8 cellular contexts compared by ENCODE assay signal in the genomic region with DNA sequence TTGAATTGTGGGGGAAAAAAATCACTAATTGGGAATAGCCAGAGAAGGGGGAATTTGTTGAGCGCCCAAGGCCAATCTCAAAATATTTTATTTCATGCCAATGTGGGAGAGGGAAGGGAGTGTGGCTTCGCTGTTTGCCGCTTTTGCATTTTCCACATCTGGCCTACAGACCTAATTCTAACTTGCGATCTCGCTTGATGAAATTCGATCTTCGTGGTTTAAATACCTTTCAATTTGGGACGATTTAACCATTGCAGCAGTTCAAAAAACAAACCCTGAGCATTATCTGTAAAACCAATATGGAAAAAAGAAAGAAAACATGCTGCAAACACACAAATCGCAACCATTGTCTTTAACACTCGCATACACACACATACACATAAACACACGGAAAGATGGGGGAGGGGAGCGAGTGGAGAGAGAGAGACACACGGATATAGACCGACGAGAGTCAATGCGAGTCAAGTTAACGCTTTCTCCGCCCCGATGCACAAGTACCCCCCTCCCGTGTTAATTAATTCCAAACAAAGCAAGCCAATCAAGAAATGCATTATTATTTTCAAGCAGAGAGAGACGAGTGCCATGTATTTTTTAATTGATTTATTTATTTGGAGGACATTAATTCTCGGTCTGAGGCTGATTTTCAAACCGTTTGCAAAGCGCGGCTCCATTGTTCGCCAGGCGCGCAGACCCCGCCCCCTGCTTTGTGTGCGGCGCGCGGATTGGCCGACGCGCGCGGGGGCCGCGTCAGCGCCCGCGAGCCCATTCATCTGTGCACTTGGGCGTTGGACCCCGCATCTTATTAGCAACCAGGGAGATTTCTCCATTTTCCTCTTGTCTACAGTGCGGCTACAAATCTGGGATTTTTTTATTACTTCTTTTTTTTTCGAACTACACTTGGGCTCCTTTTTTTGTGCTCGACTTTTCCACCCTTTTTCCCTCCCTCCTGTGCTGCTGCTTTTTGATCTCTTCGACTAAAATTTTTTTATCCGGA. TPM values are rescaled to one million over a fixed set of nuclear protein-coding genes. Genes with fewer than 3 reads are reported as not detected.
DNase-seq lines count a peak whose midpoint lies in the region; ATAC-seq and TF ChIP-seq lines count a peak whose summit lies in the region.

A gene with protein sequence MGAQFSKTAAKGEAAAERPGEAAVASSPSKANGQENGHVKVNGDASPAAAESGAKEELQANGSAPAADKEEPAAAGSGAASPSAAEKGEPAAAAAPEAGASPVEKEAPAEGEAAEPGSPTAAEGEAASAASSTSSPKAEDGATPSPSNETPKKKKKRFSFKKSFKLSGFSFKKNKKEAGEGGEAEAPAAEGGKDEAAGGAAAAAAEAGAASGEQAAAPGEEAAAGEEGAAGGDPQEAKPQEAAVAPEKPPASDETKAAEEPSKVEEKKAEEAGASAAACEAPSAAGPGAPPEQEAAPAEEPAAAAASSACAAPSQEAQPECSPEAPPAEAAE (plus strand): TSS at position 775 of the 994 bp plus-strand sequence. CDS start 401 bp downstream, outside the sequence.

- peak; percentile 82 to 85 for DNase-seq in Caco-2
- DNase-seq in NCI-H446 (lab: John Stamatoyannopoulos, UW), result peak; percentile 90 to 91
- DNase-seq in activated CD8-positive, alpha-beta T cell treated with anti-CD3 and anti-CD28 coated beads for 36 hours, result peak; percentile 56
- DNase-seq in fibroblast of gingiva (ENCODE audit: low read depth), result peak; percentile 89
- peak; percentile 87 to 96 (median 89) for DNase-seq in mucosa of descending colon
- peak; percentile 88 for DNase-seq in type B pancreatic cell (ENCODE audit: extremely low spot score, unreplicated experiment)

- CTCF ChIA-PET in Caco-2 (lab: Charles Lee), result no interaction called here
- CTCF ChIA-PET in activated CD8-positive, alpha-beta T cell treated with anti-CD3 and anti-CD28 coated beads for 36 hours (lab: Charles Lee), result no interaction called here

- no peaks in the 10 kb centered on the region for H3K27me3 ChIP-seq in Caco-2 (replicated peaks; ENCODE audit: control insufficient read depth, insufficient read depth, low read length)

- peak; percentile 39 for ATAC-seq in GM19324 (IDR thresholded peaks at IDR 0.05; ENCODE audit: low FRiP score, unreplicated experiment)
- peak; percentile 43 for ATAC-seq in HG03280 (IDR thresholded peaks at IDR 0.05; ENCODE audit: unreplicated experiment)
- ATAC-seq in activated CD8-positive, alpha-beta T cell treated with anti-CD3 and anti-CD28 coated beads for 36 hours, result no peak
- peak; percentile 68 for ATAC-seq in mucosa of descending colon

- intact Hi-C loops in Caco-2 (cut with micrococcal nuclease; ENCODE audit: unreplicated experiment), result loop anchor here (1.0 to 5.0 kb wide), 3 partner anchors 80 to 735 kb away; no protein-coding TSS in a partner anchor
- intact Hi-C loops in activated CD8-positive, alpha-beta T cell treated with anti-CD3 and anti-CD28 coated beads for 36 hours (cut with micrococcal nuclease), result loop anchor here (5.0 kb wide), 1 partner anchor 225 kb away; no protein-coding TSS in a partner anchor
- intact Hi-C loops in mucosa of descending colon (cut with DNase I, micrococcal nuclease), result loop anchor here in 1 of 2 donors (5.0 to 10.0 kb wide), 2 partner anchors 292 to 445 kb away; no protein-coding TSS in a partner anchor

- H3K27me3 Mint-ChIP-seq in Caco-2 (ENCODE audit: insufficient read depth, unreplicated experiment) (no peaks in the 10 kb centered on the region), type B pancreatic cell (peaks cover 4% of the 10 kb centered on the region)
- H3K27me3 Mint-ChIP-seq in activated CD8-positive, alpha-beta T cell treated with anti-CD3 and anti-CD28 coated beads for 36 hours, result peaks cover 40% of the 10 kb centered on the region

- POLR2A ChIA-PET in Caco-2 (lab: Charles Lee), result interaction anchor here (0.6 to 1.9 kb wide), 2 partner anchors 134 to 214 kb away, joined by 3 to 11 read pairs; no protein-coding TSS in a partner anchor
- POLR2A ChIA-PET in activated CD8-positive, alpha-beta T cell treated with anti-CD3 and anti-CD28 coated beads for 36 hours (lab: Charles Lee), result no interaction called here

- no peaks in the 10 kb centered on the region for H3K9me3 Mint-ChIP-seq in Caco-2 (ENCODE audit: unreplicated experiment)
- no peaks in the 10 kb centered on the region for H3K9me3 Mint-ChIP-seq in activated CD8-positive, alpha-beta T cell treated with anti-CD3 and anti-CD28 coated beads for 36 hours
- H3K9me3 Mint-ChIP-seq in type B pancreatic cell, result no peaks in the 10 kb centered on the region

- TF ChIP-seq CTCF in Caco-2 (IDR thresholded peaks at IDR 0.05; ENCODE audit: insufficient read depth in 1 of 2, low read depth in 1 of 2, low read length in 1 of 2, severe bottlenecking in 1 of 2, unreplicated experiment in 1 of 2) (no peak), mucosa of descending colon (IDR thresholded peaks at IDR 0.05) (no peak), type B pancreatic cell (conservative IDR thresholded peaks at IDR 0.05) (no peak)
- no peak for TF ChIP-seq CTCF in activated CD8-positive, alpha-beta T cell treated with anti-CD3 and anti-CD28 coated beads for 36 hours (IDR thresholded peaks at IDR 0.05)

- peaks cover 16% of the 10 kb centered on the region for H3K4me1 ChIP-seq in Caco-2
- H3K4me1 ChIP-seq in mucosa of descending colon (ENCODE audit: low read depth), result peaks cover 21% of the 10 kb centered on the region

- H3K36me3 Mint-ChIP-seq in Caco-2 (ENCODE audit: insufficient read depth, unreplicated experiment), result peaks cover 25% of the 10 kb centered on the region
- no peaks in the 10 kb centered on the region for H3K36me3 Mint-ChIP-seq in activated CD8-positive, alpha-beta T cell treated with anti-CD3 and anti-CD28 coated beads for 36 hours (ENCODE audit: low read depth)
- H3K36me3 Mint-ChIP-seq in type B pancreatic cell, result peaks cover 13% of the 10 kb centered on the region

- BruUV-seq in Caco-2 (replicated peaks; lab: Mats Ljungman, UMichigan), result no TSS peak

- no peak within 1 kb of the TSS for H3K4me3 Mint-ChIP-seq in Caco-2 (ENCODE audit: unreplicated experiment)
- H3K4me3 Mint-ChIP-seq in activated CD8-positive, alpha-beta T cell treated with anti-CD3 and anti-CD28 coated beads for 36 hours, result no peak within 1 kb of the TSS
- H3K4me3 Mint-ChIP-seq in type B pancreatic cell, result no peak within 1 kb of the TSS

- H3K4me1 Mint-ChIP-seq in Caco-2 (ENCODE audit: low read depth, unreplicated experiment), result peaks cover 16% of the 10 kb centered on the region
- H3K4me1 Mint-ChIP-seq in activated CD8-positive, alpha-beta T cell treated with anti-CD3 and anti-CD28 coated beads for 36 hours (ENCODE audit: low read depth), result peaks cover 16% of the 10 kb centered on the region
- H3K4me1 Mint-ChIP-seq in type B pancreatic cell (ENCODE audit: unreplicated experiment), result peaks cover 15% of the 10 kb centered on the region

- H3K9me3 ChIP-seq in Caco-2 (no peaks in the 10 kb centered on the region), mucosa of descending colon (no peaks in the 10 kb centered on the region)

- H3K27ac Mint-ChIP-seq in Caco-2 (ENCODE audit: unreplicated experiment) (no peak within 1 kb of the TSS), type B pancreatic cell (no peak within 1 kb of the TSS)
- peak within 1 kb of the TSS; percentile 2 for H3K27ac Mint-ChIP-seq in activated CD8-positive, alpha-beta T cell treated with anti-CD3 and anti-CD28 coated beads for 36 hours

- H3K36me3 ChIP-seq in Caco-2 (ENCODE audit: control insufficient read depth, insufficient read depth, low read length) (peaks cover 2% of the 10 kb centered on the region; the same call in 1 of the 2 replicates), mucosa of descending colon (ENCODE audit: low read depth) (no peaks in the 10 kb centered on the region)

- H3K4me3 ChIP-seq in Caco-2 (ENCODE audit: low read depth, low read length), result peak within 1 kb of the TSS; percentile 59
- H3K4me3 ChIP-seq in mucosa of descending colon, result peak within 1 kb of the TSS; percentile 75

RNA-seq across cellular contexts. Expression of the gene that starts here (rescaled TPM):
- total RNA-seq in Caco-2 (2022) (147 and 153 TPM in 2 replicates), mucosa of descending colon (100 to 1,000 TPM; 131 to 245 (median 136) TPM), type B pancreatic cell (ENCODE audit: low replicate concordance) (105 and 236 TPM in 2 replicates)
- under 1 TPM; 0.47 to 0.83 TPM for total RNA-seq in activated CD8-positive, alpha-beta T cell treated with anti-CD3 and anti-CD28 coated beads for 36 hours

Comparison
In these comparisons a context has a peak if more than half of its experiments do, and no peak if none do; other contexts are left out.
1. RNA of the gene that starts here (total RNA-seq): 105 to 236 TPM in type B pancreatic cell, 147 to 153 TPM in Caco-2 and 131 to 245 TPM in mucosa of descending colon; 0.47 to 0.83 TPM in activated CD8-positive, alpha-beta T cell treated with anti-CD3 and anti-CD28 coated beads for 36 hours; every median in the first group is over 10 times any median in the second.
2. Peak in DNase-seq in activated CD8-positive, alpha-beta T cell treated with anti-CD3 and anti-CD28 coated beads for 36 hours; RNA of the gene not detected or under 1 TPM.
3. Peak in every context shown above with its lines, with median percentiles within 50 percentile points of each other: DNase-seq.